10 cellular contexts compared by ENCODE assay signal in genomic region chr1:110370827-110371226, GRCh38. TPM values are rescaled to one million over a fixed set of nuclear protein-coding genes. Genes with fewer than 3 reads are reported as not detected.
DNase-seq lines count a peak whose midpoint lies in the region; ATAC-seq and TF ChIP-seq lines count a peak whose summit lies in the region.
"Had no signal": no experiment of that assay in that cellular context is flagged by ENCODE, and none has a peak within 500 bp of the region (broad histone marks: within the 10 kb centered on the region; RNA-seq: fewer than 3 reads in every experiment).

No MANE protein-coding gene starts in this region.

- no peak overlapping the region for H2AK5ac ChIP-seq in mesenchymal stem cell (ENCODE audit: low read length, severe bottlenecking)

- H3K14ac ChIP-seq in mesenchymal stem cell (ENCODE audit: low read length in 2 of 2), result no peak overlapping the region

- H3K18ac ChIP-seq in mesenchymal stem cell (ENCODE audit: low read depth in 1 of 2, low read length in 2 of 2), result no peak overlapping the region

- H3K27me3 ChIP-seq in Karpas-422 (ENCODE audit: low read length) (no peaks in the 10 kb centered on the region), brain microvascular endothelial cell (replicated peaks) (no peaks in the 10 kb centered on the region), mesenchymal stem cell (ENCODE audit: control insufficient read depth in 1 of 2, insufficient read depth in 1 of 2, low read length in 2 of 2) (no peaks in the 10 kb centered on the region)

- 13% methylated on average over 1 of the region's 1 CpG for WGBS in mesenchymal stem cell

- peaks cover 77% of the 10 kb centered on the region for H3K79me2 ChIP-seq in Karpas-422 (ENCODE audit: low read length)

- peak; percentile 100 for ATAC-seq in activated CD4-positive, CD25-positive, alpha-beta regulatory T cell treated with anti-CD3 and anti-CD28 coated beads, Interleukin-2, amount 50 U/mL, for 24 hours
- ATAC-seq in HG02571 (IDR thresholded peaks at IDR 0.05; ENCODE audit: unreplicated experiment) (no peak), HG02588 (IDR thresholded peaks at IDR 0.05; ENCODE audit: unreplicated experiment) (no peak), GM21367 (IDR thresholded peaks at IDR 0.05; ENCODE audit: unreplicated experiment) (no peak)
- ATAC-seq: T-cell had no signal

- no peak for TF ChIP-seq CTCF in brain microvascular endothelial cell (IDR thresholded peaks at IDR 0.05; ENCODE audit: low read depth, low read length, missing control alignments)

- no peak for DNase-seq in activated CD4-positive, CD25-positive, alpha-beta regulatory T cell treated with anti-CD3 and anti-CD28 coated beads, Interleukin-2, amount 50 U/mL, for 72 hours
- DNase-seq in Karpas-422 (peak; percentile 39), brain microvascular endothelial cell (peak; percentile 69), mesenchymal stem cell (peak; percentile 73)
- DNase-seq: DND-41, T-cell had no signal

- H2BK5ac ChIP-seq in mesenchymal stem cell (ENCODE audit: low read depth, low read length, poor library complexity, severe bottlenecking), result no peak overlapping the region

- H3K4me3 ChIP-seq in Karpas-422 (ENCODE audit: low read length) (no peak overlapping the region), brain microvascular endothelial cell (ENCODE audit: low read depth, low read length) (no peak overlapping the region), mesenchymal stem cell (ENCODE audit: insufficient read depth in 1 of 2, low read depth in 1 of 2, low read length in 2 of 2) (no peak overlapping the region)

- H2BK120ac ChIP-seq in mesenchymal stem cell (ENCODE audit: low read depth, low read length), result no peak overlapping the region

- no peak overlapping the region for H3K4ac ChIP-seq in mesenchymal stem cell (ENCODE audit: low read depth in 1 of 2, low read length in 2 of 2)

- peaks cover 41% of the 10 kb centered on the region for H3K4me1 ChIP-seq in Karpas-422 (ENCODE audit: low read length)
- H3K4me1 ChIP-seq in mesenchymal stem cell (ENCODE audit: control insufficient read depth, insufficient read depth, low read depth, low read length), result no peaks in the 10 kb centered on the region

- H3K36me3 ChIP-seq in Karpas-422 (ENCODE audit: insufficient read depth, low read length) (peaks cover 74% of the 10 kb centered on the region), brain microvascular endothelial cell (replicated peaks) (peaks cover 14% of the 10 kb centered on the region), mesenchymal stem cell (ENCODE audit: control insufficient read depth in 1 of 2, insufficient read depth in 2 of 2, low read depth in 1 of 2, low read length in 2 of 2) (peaks cover 15 to 39% of the 10 kb centered on the region in 2 experiments)

- H2BK12ac ChIP-seq in mesenchymal stem cell (ENCODE audit: low read length in 2 of 2), result no peak overlapping the region

- in situ Hi-C loops in brain microvascular endothelial cell (cut with HindIII; ENCODE audit: low pct_ligation_motif_present, low sequenced_read_pairs), result no loop called here

- H2AFZ ChIP-seq in Karpas-422 (ENCODE audit: low read length) (no peak overlapping the region), mesenchymal stem cell (ENCODE audit: low read depth, low read length) (no peak overlapping the region)

- no peak overlapping the region for H4K8ac ChIP-seq in mesenchymal stem cell (ENCODE audit: low read length)

- H2BK15ac ChIP-seq in mesenchymal stem cell (ENCODE audit: low read depth, poor library complexity, severe bottlenecking), result no peak overlapping the region

- no peaks in the 10 kb centered on the region for H4K20me1 ChIP-seq in Karpas-422 (ENCODE audit: insufficient read depth, low read depth, low read length)

- no peak overlapping the region for H3K23ac ChIP-seq in mesenchymal stem cell (ENCODE audit: low read length in 2 of 2)

- H3K27ac ChIP-seq in Karpas-422 (ENCODE audit: low read length) (peak overlapping the region; percentile 60), brain microvascular endothelial cell (no peak overlapping the region), mesenchymal stem cell (ENCODE audit: low read length, poor library complexity, severe bottlenecking) (no peak overlapping the region)

- H3K9me3 ChIP-seq in Karpas-422 (ENCODE audit: low read length), result no peaks in the 10 kb centered on the region
- no peaks in the 10 kb centered on the region for H3K9me3 ChIP-seq in mesenchymal stem cell (ENCODE audit: control insufficient read depth, low read length)

- H3K4me2 ChIP-seq in Karpas-422 (ENCODE audit: low read depth, low read length, poor library complexity, severe bottlenecking) (no peak overlapping the region), mesenchymal stem cell (ENCODE audit: low read length, poor library complexity, severe bottlenecking) (no peak overlapping the region)

- H4K91ac ChIP-seq in mesenchymal stem cell (ENCODE audit: low read length), result no peak overlapping the region

- no peak overlapping the region for H3K9ac ChIP-seq in Karpas-422 (ENCODE audit: low read length)
- H3K9ac ChIP-seq in mesenchymal stem cell (ENCODE audit: low read length), result peak overlapping the region; percentile 17

- H3K79me1 ChIP-seq in mesenchymal stem cell (replicated peaks; ENCODE audit: low read length, poor library complexity, severe bottlenecking), result peaks cover 16% of the 10 kb centered on the region

- no peaks in the 10 kb centered on the region for H3K9me2 ChIP-seq in Karpas-422 (replicated peaks; ENCODE audit: insufficient read depth, low read length)

RNA-seq across cellular contexts. Expression of gene SLC16A4, which starts 20.0 kb away (rescaled TPM):
- 51.4 and 116 TPM in 2 replicates for total RNA-seq in Karpas-422 (2014; rRNA removed; shearing (Covaris generic); ENCODE audit: low replicate concordance)
- 11.9 TPM for polyA plus RNA-seq in mesenchymal stem cell (2013, experiment 1 of 2)
- 12.4 TPM for polyA plus RNA-seq in mesenchymal stem cell (2013, experiment 2 of 2)

RNA-seq across cellular contexts. Expression of gene RBM15, which starts 31.6 kb away (rescaled TPM):
- 101 and 150 TPM in 2 replicates for total RNA-seq in Karpas-422 (2014; rRNA removed; shearing (Covaris generic); ENCODE audit: low replicate concordance)
- polyA plus RNA-seq in mesenchymal stem cell (2013, experiment 1 of 2), result 5.2 TPM
- polyA plus RNA-seq in mesenchymal stem cell (2013, experiment 2 of 2), result 4.8 TPM

RNA-seq across cellular contexts. Expression of gene LAMTOR5, which starts 36.7 kb away (rescaled TPM):
- total RNA-seq in Karpas-422 (2014; rRNA removed; shearing (Covaris generic); ENCODE audit: low replicate concordance), result 352 and 401 TPM in 2 replicates
- 272 TPM for polyA plus RNA-seq in mesenchymal stem cell (2013, experiment 1 of 2)
- 279 TPM for polyA plus RNA-seq in mesenchymal stem cell (2013, experiment 2 of 2)

Comparison
In these comparisons a context has a peak if more than half of its experiments do, and no peak if none do; other contexts are left out.
1. ATAC-seq: peak in activated CD4-positive, CD25-positive, alpha-beta regulatory T cell treated with anti-CD3 and anti-CD28 coated beads, Interleukin-2, amount 50 U/mL, for 24 hours (2 of 2); none in HG02571 (single experiment), HG02588 (single experiment) and GM21367 (single experiment).